ENCODE assay signal across 28 cellular contexts in the genomic region with DNA sequence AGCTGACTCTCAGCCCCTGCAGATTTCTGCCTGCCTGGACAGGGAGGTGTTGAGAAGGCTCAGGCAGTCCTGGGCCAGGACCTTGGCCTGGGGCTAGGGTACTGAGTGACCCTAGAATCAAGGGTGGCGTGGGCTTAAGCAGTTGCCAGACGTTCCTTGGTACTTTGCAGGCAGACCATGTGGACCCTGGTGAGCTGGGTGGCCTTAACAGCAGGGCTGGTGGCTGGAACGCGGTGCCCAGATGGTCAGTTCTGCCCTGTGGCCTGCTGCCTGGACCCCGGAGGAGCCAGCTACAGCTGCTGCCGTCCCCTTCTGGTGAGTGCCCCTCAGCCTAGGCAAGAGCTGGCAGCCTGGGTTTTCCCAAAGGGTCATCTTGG. TPM values are rescaled to one million over a fixed set of nuclear protein-coding genes. Genes with fewer than 3 reads are reported as not detected.
DNase-seq lines count a peak whose midpoint lies in the region; ATAC-seq, FAIRE-seq and TF ChIP-seq lines count a peak whose summit lies in the region.
"Had no signal": no experiment of that assay in that cellular context is flagged by ENCODE, and none has a peak within 500 bp of the region (broad histone marks: within the 10 kb centered on the region; RNA-seq: fewer than 3 reads in every experiment).

No MANE protein-coding gene starts in this region.

- intact Hi-C loops in spleen (cut with DNase I; ENCODE audit: low total_unique reads): no loop called here
- intact Hi-C loops in gastrocnemius medialis (cut with DNase I; ENCODE audit: low total_unique reads): loop anchor here (5.0 kb wide), 1 partner anchor 137 kb away; no protein-coding TSS in a partner anchor

- no peaks in the 10 kb centered on the region for H3K36me3 Mint-ChIP-seq in IgD-negative memory B cell
- peaks cover 2% of the 10 kb centered on the region for H3K36me3 Mint-ChIP-seq in T-helper 17 cell (ENCODE audit: low read depth)

- H3K27me3 ChIP-seq in H1 (replicated peaks in 1 of 4; ENCODE audit: control insufficient read depth in 3 of 4, extremely low read depth in 1 of 4, insufficient read depth in 3 of 4, low read length in 3 of 4) (no peaks in the 10 kb centered on the region; a peak in 4 of 7 replicates), spleen (replicated peaks in 1 of 7) (peaks cover 0 to 5% (median 0%) of the 10 kb centered on the region in 7 donors), gastrocnemius medialis (no peaks in the 10 kb centered on the region)
- H3K27me3 ChIP-seq: hepatocyte, SJSA1, tibial nerve had no signal

- no peak for TF ChIP-seq EP300 in H1 (IDR thresholded peaks at IDR 0.05; ENCODE audit: borderline replicate concordance in 1 of 2, low read depth in 2 of 2, low read length in 2 of 2)

- no peak overlapping the region for H2BK20ac ChIP-seq in H1 (ENCODE audit: low read length)

- no peak overlapping the region for H2BK120ac ChIP-seq in H1 (replicated peaks; ENCODE audit: low read depth, low read length)

- H3K79me2 ChIP-seq in H1 (ENCODE audit: control insufficient read depth in 1 of 2, insufficient read depth in 2 of 2, low read length in 2 of 2): peaks cover 0 to 3% of the 10 kb centered on the region in 2 experiments; a peak in 1 of 4 replicates

- POLR2A ChIA-PET in H1 (lab: Charles Lee; ENCODE audit: partially characterized antibody): interaction anchor here (0.8 kb wide), 1 partner anchor 23 kb away, joined by 3 read pairs; no protein-coding TSS in a partner anchor

- TF ChIP-seq CTCF in H1 (IDR thresholded peaks at IDR 0.05; ENCODE audit: control extremely low read depth in 1 of 3, insufficient read depth in 1 of 3, low read depth in 1 of 3, low read length in 3 of 3): no peak
- TF ChIP-seq CTCF in spleen (IDR thresholded peaks at IDR 0.05 in 8 of 11, conservative IDR thresholded peaks at IDR 0.05 in 3 of 11): no peak
- TF ChIP-seq CTCF in gastrocnemius medialis (IDR thresholded peaks at IDR 0.05 in 4 of 5, conservative IDR thresholded peaks at IDR 0.05 in 1 of 5): no peak

- peaks cover 4 to 22% of the 10 kb centered on the region in 2 experiments for H4K20me1 ChIP-seq in H1 (replicated peaks in 1 of 2; ENCODE audit: control insufficient read depth in 1 of 2, insufficient read depth in 2 of 2, low read length in 2 of 2)

- 0 out of 2 replicates have a peak overlapping the region, but pooled peaks have one; percentile 18 for H4K8ac ChIP-seq in H1 (ENCODE audit: extremely low read depth, insufficient read depth, low read length)

- H3K4me1 Mint-ChIP-seq in IgD-negative memory B cell (peaks cover 31 to 41% (median 37%) of the 10 kb centered on the region in 3 donors), T-helper 17 cell (peaks cover 32% of the 10 kb centered on the region)

- peak overlapping the region in 2 of 3 donors; percentile 92 to 94 for H3K27ac Mint-ChIP-seq in IgD-negative memory B cell
- no peak overlapping the region for H3K27ac Mint-ChIP-seq in T-helper 17 cell
- H3K27ac Mint-ChIP-seq: activated CD4-positive, alpha-beta memory T cell treated with anti-CD3 and anti-CD28 coated beads for 36 hours; activated naive CD4-positive, alpha-beta T cell treated with anti-CD3 and anti-CD28 coated beads, Interleukin-2, amount 10 ng/mL, durations not matched to agents 7 days and 5 days had no signal

- no peak overlapping the region for H2AFZ ChIP-seq in H1 (ENCODE audit: low read length)
- H2AFZ ChIP-seq: hepatocyte had no signal

- FAIRE-seq in H1 (lab: Jason Lieb, UNC): no peak
- FAIRE-seq: RCC 7860 had no signal

- CTCF ChIA-PET in H1 (lab: Charles Lee; ENCODE audit: partially characterized antibody): interaction anchor here (0.6 to 5.6 kb wide), 6 partner anchors 13 to 846 kb away, joined by 3 to 62 read pairs (median 17); partner anchors contain the start of gene FAM171A2

- H3K4me3 ChIP-seq in H1 (ENCODE audit: extremely low read depth in 1 of 4, insufficient read depth in 2 of 4, low read depth in 3 of 4, low read length in 4 of 4): no peak overlapping the region
- peak overlapping the region in 2 of 8 donors; percentile 1 to 97 for H3K4me3 ChIP-seq in spleen
- H3K4me3 ChIP-seq in gastrocnemius medialis: no peak overlapping the region
- H3K4me3 ChIP-seq: hepatocyte, SJSA1, tibial nerve had no signal

- WGBS in H1 (ENCODE audit: extremely low coverage in 1 of 2, insufficient coverage in 1 of 2, insufficient read length in 1 of 2, insufficient replicate concordance in 2 of 2, low coverage in 1 of 2, low lambda C conversion rate in 2 of 2, missing lambda C conversion rate in 1 of 2), 2 experiments: 82% methylated on average over 6 of the region's 6 CpGs; no CpG with 5 or more reads in 1 of the 2 experiments
- WGBS in spleen, 5 donors: 58 to 98% (median 78%) methylated on average over 2 to 6 of the region's 6 CpGs

- H3K36me3 ChIP-seq in H1 (ENCODE audit: control insufficient read depth in 2 of 4, insufficient read depth in 4 of 4, low read length in 3 of 4) (peaks cover 0 to 3% (median under 1%) of the 10 kb centered on the region in 4 experiments; a peak in 3 of 8 replicates), spleen (peaks cover 0 to 54% (median 44%) of the 10 kb centered on the region in 6 donors), gastrocnemius medialis (peaks cover 0 to 36% of the 10 kb centered on the region in 2 donors)

- peak; percentile 15 for DNase-seq in D341Med (ENCODE audit: low spot score)
- DNase-seq in H1 (ENCODE audit: low read depth in 1 of 2, low spot score in 2 of 2): no peak
- DNase-seq in spleen: no peak
- DNase-seq in ecto neural progenitor cell (ENCODE audit: low spot score): no peak
- no peak for DNase-seq in T-helper 17 cell
- DNase-seq in gastrocnemius medialis: no peak
- DNase-seq: ACHN; activated CD4-positive, alpha-beta memory T cell treated with anti-CD3 and anti-CD28 coated beads for 36 hours; activated CD8-positive, alpha-beta memory T cell treated with anti-CD3 and anti-CD28 coated beads, Interleukin-2, amount 50 U/mL, for 48 hours; activated naive CD4-positive, alpha-beta T cell treated with anti-CD3 and anti-CD28 coated beads, Interleukin-2, amount 10 ng/mL, durations not matched to agents 7 days and 5 days; COR-L47; DMS79; effector CD8-positive, alpha-beta T cell; erythroblast; foreskin melanocyte; HFFc6; left colon; NCI-H1048; NCI-H187; NCI-H526 treated with DMSO at 0.1 percent for 48 hours; stimulated activated CD8-positive, alpha-beta memory T cell treated with anti-CD3 and anti-CD28 coated beads, Interleukin-4, amount 100 ng/mL, for 48 hours; T-helper 1 cell had no signal

- no peaks in the 10 kb centered on the region for H3K27me3 Mint-ChIP-seq in IgD-negative memory B cell
- H3K27me3 Mint-ChIP-seq in T-helper 17 cell: no peaks in the 10 kb centered on the region
- H3K27me3 Mint-ChIP-seq: activated CD4-positive, alpha-beta memory T cell treated with anti-CD3 and anti-CD28 coated beads for 36 hours had no signal

- no peak overlapping the region for H4K91ac ChIP-seq in H1 (replicated peaks; ENCODE audit: insufficient read length, low read length)

- H3K4me2 ChIP-seq in H1 (ENCODE audit: insufficient read depth in 1 of 2, low read depth in 2 of 2, low read length in 2 of 2): no peak overlapping the region
- H3K4me2 ChIP-seq: hepatocyte had no signal

- no peak overlapping the region for H3K9ac ChIP-seq in H1 (replicated peaks in 1 of 4; ENCODE audit: extremely low read depth in 1 of 4, low read depth in 3 of 4, low read length in 3 of 4)

- peaks cover 7% of the 10 kb centered on the region; the same call in 1 of the 2 replicates for H3K23me2 ChIP-seq in H1 (ENCODE audit: low read depth, low read length)

- H2AK5ac ChIP-seq in H1 (ENCODE audit: low read depth, low read length): no peak overlapping the region

- no peak overlapping the region for H2BK12ac ChIP-seq in H1 (ENCODE audit: low read depth, low read length)

- peaks cover 0 to 7% (median 5%) of the 10 kb centered on the region in 4 experiments; a peak in 4 of 7 replicates for H3K4me1 ChIP-seq in H1 (replicated peaks in 1 of 4; ENCODE audit: control insufficient read depth in 3 of 4, insufficient read depth in 4 of 4, low read length in 3 of 4)
- peaks cover 36 to 93% (median 75%) of the 10 kb centered on the region in 6 donors for H3K4me1 ChIP-seq in spleen
- H3K4me1 ChIP-seq in gastrocnemius medialis: peaks cover 7 to 8% of the 10 kb centered on the region in 2 donors

- H3K79me1 ChIP-seq in H1 (ENCODE audit: low read depth, low read length): no peaks in the 10 kb centered on the region

- ATAC-seq in T-helper 17 cell (no peak), gastrocnemius medialis (no peak)
- ATAC-seq: activated CD4-positive, CD25-positive, alpha-beta regulatory T cell treated with anti-CD3 and anti-CD28 coated beads, Interleukin-2, amount 50 U/mL, for 24 hours; left colon had no signal

- TF ChIP-seq POLR2A in H1 (IDR thresholded peaks at IDR 0.05; ENCODE audit: control extremely low read depth in 1 of 2, low read depth in 2 of 2, low read length in 2 of 2) (no peak), spleen (IDR thresholded peaks at IDR 0.05) (no peak), gastrocnemius medialis (IDR thresholded peaks at IDR 0.05) (no peak)

- in situ Hi-C loops in gastrocnemius medialis (cut with MboI; ENCODE audit: low sequenced_read_pairs in 4 of 4): no loop called here

- H3K56ac ChIP-seq in H1 (replicated peaks; ENCODE audit: insufficient read length, low read depth, low read length): no peak overlapping the region

- H3K18ac ChIP-seq in H1 (ENCODE audit: extremely low read depth, low read length): no peak overlapping the region

- H3K4ac ChIP-seq in H1 (replicated peaks; ENCODE audit: insufficient read length, low read depth, low read length): no peak overlapping the region

- no peak overlapping the region for H3K27ac ChIP-seq in H1 (ENCODE audit: low read depth, low read length)
- H3K27ac ChIP-seq in spleen: peak overlapping the region in 6 of 8 donors; percentile 54 to 97 (median 94)
- H3K27ac ChIP-seq in gastrocnemius medialis: no peak overlapping the region
- H3K27ac ChIP-seq: hepatocyte, SJSA1, tibial nerve had no signal

- TF ChIP-seq RAD21 in H1 (IDR thresholded peaks at IDR 0.05 in 1 of 2, conservative IDR thresholded peaks at IDR 0.05 in 1 of 2; ENCODE audit: low read depth in 2 of 2, low read length in 2 of 2): no peak

- no peak overlapping the region for H4K5ac ChIP-seq in H1 (ENCODE audit: insufficient read length, low read depth, low read length)

- H3K9me3 ChIP-seq in H1 (ENCODE audit: insufficient read depth in 2 of 2, low read depth in 1 of 2, low read length in 1 of 2) (no peaks in the 10 kb centered on the region), spleen (no peaks in the 10 kb centered on the region), T-helper 17 cell (ENCODE audit: control insufficient read depth, low read length, poor library complexity, severe bottlenecking) (no peaks in the 10 kb centered on the region), gastrocnemius medialis (no peaks in the 10 kb centered on the region)
- H3K9me3 ChIP-seq: SJSA1, tibial nerve had no signal

- no peak overlapping the region for H2BK15ac ChIP-seq in H1 (ENCODE audit: low read length)

- peak overlapping the region in 2 of 4 donors; percentile 72 to 99 for H3K4me3 Mint-ChIP-seq in IgD-negative memory B cell
- H3K4me3 Mint-ChIP-seq in T-helper 17 cell: no peak overlapping the region
- H3K4me3 Mint-ChIP-seq: activated CD4-positive, alpha-beta memory T cell treated with anti-CD3 and anti-CD28 coated beads for 36 hours; activated naive CD4-positive, alpha-beta T cell treated with anti-CD3 and anti-CD28 coated beads, Interleukin-2, amount 10 ng/mL, durations not matched to agents 7 days and 5 days; HFFc6 had no signal

- H3K23ac ChIP-seq in H1 (ENCODE audit: insufficient read length): no peak overlapping the region

- H3K14ac ChIP-seq in H1 (ENCODE audit: insufficient read length): no peak overlapping the region

- H3K9me3 Mint-ChIP-seq in IgD-negative memory B cell: no peaks in the 10 kb centered on the region
- H3K9me3 Mint-ChIP-seq: activated CD4-positive, alpha-beta memory T cell treated with anti-CD3 and anti-CD28 coated beads for 36 hours; activated naive CD4-positive, alpha-beta T cell treated with anti-CD3 and anti-CD28 coated beads, Interleukin-2, amount 10 ng/mL, durations not matched to agents 7 days and 5 days; HFFc6 had no signal

- no peak overlapping the region; the same call in 1 of the 2 replicates for H2BK5ac ChIP-seq in H1 (ENCODE audit: low read depth, low read length)

RNA-seq across cellular contexts. Expression of gene GRN, which starts 3.9 kb away (rescaled TPM):
- polyA plus RNA-seq in IgD-negative memory B cell (219 TPM), H1 (2011; rRNA removed) (387 and 526 TPM in 2 replicates), spleen (100 to 1,000 TPM; 135 to 237 (median 166) TPM)
- total RNA-seq in H1 (2021; fragmentation: NEBNext Ultra II Directional; extraction: Animal tissue kit (Norgen Biotek cat#: 25700)): 108 and 117 TPM in 2 replicates
- 143 TPM for polyA plus RNA-seq in H1 (2011; cell fraction: cytosol; rRNA removed)
- polyA plus RNA-seq in H1 (2011; cell fraction: nucleus; rRNA removed): 360 TPM
- polyA plus RNA-seq in H1 (2012, experiment 1 of 2): 137 to 183 TPM (median 169 TPM) in 4 replicates
- polyA plus RNA-seq in H1 (2012, experiment 2 of 2): 165 TPM
- polyA plus RNA-seq in H1 (2013, experiment 1 of 2): 258 TPM
- 236 TPM for polyA plus RNA-seq in H1 (2013, experiment 2 of 2)
- 66.1 and 115 TPM in 2 replicates for polyA minus RNA-seq in H1 (2011; rRNA and poly(A)+ RNA removed)
- polyA minus RNA-seq in H1 (2011; cell fraction: cytosol; rRNA and poly(A)+ RNA removed): 135 TPM
- polyA minus RNA-seq in H1 (2011; cell fraction: nucleus; rRNA and poly(A)+ RNA removed): 88.4 TPM
- total RNA-seq in spleen (100 to 1,000 TPM; 503 to 896 (median 579) TPM), T-helper 17 cell (10 to 100 TPM; 31.7 to 47.7 TPM), gastrocnemius medialis (100 to 1,000 TPM in 2 of 4 donors, 10 to 100 TPM in 2; 64.2 to 111 (median 87.1) TPM)

RNA-seq across cellular contexts. Expression of gene FAM171A2, which starts 14.7 kb away (rescaled TPM):
- 0.06 TPM for polyA plus RNA-seq in IgD-negative memory B cell
- 23.9 and 24.1 TPM in 2 replicates for total RNA-seq in H1 (2021; fragmentation: NEBNext Ultra II Directional; extraction: Animal tissue kit (Norgen Biotek cat#: 25700))
- polyA plus RNA-seq in H1 (2011; rRNA removed): 21.9 and 31.8 TPM in 2 replicates
- 21.7 TPM for polyA plus RNA-seq in H1 (2011; cell fraction: cytosol; rRNA removed)
- polyA plus RNA-seq in H1 (2011; cell fraction: nucleus; rRNA removed): 37.0 TPM
- polyA plus RNA-seq in H1 (2012, experiment 1 of 2): 10.4 to 25.0 TPM (median 21.9 TPM) in 4 replicates
- 11.7 TPM for polyA plus RNA-seq in H1 (2012, experiment 2 of 2)
- 15.4 TPM for polyA plus RNA-seq in H1 (2013, experiment 1 of 2)
- polyA plus RNA-seq in H1 (2013, experiment 2 of 2): 15.9 TPM
- polyA minus RNA-seq in H1 (2011; rRNA and poly(A)+ RNA removed): 14.7 and 17.9 TPM in 2 replicates
- 22.5 TPM for polyA minus RNA-seq in H1 (2011; cell fraction: cytosol; rRNA and poly(A)+ RNA removed)
- 24.7 TPM for polyA minus RNA-seq in H1 (2011; cell fraction: nucleus; rRNA and poly(A)+ RNA removed)
- total RNA-seq in spleen: 1 to 10 TPM in 2 of 7 donors, under 1 TPM in 5; 0.60 to 2.5 (median 0.69) TPM
- under 1 TPM; 0.11 to 0.42 (median 0.33) TPM for polyA plus RNA-seq in spleen
- total RNA-seq in T-helper 17 cell: under 1 TPM; 0.07 to 0.31 TPM
- total RNA-seq in gastrocnemius medialis: under 1 TPM in 3 of 4 donors, not detected in 1; 0.10 to 0.47 (median 0.23) TPM

RNA-seq across cellular contexts. Expression of gene SLC25A39, which starts 24.4 kb away (rescaled TPM):
- polyA plus RNA-seq in IgD-negative memory B cell (135 TPM), H1 (2011; rRNA removed) (291 and 408 TPM in 2 replicates), spleen (100 to 1,000 TPM; 101 to 204 (median 132) TPM)
- total RNA-seq in H1 (2021; fragmentation: NEBNext Ultra II Directional; extraction: Animal tissue kit (Norgen Biotek cat#: 25700)): 189 and 200 TPM in 2 replicates
- 282 TPM for polyA plus RNA-seq in H1 (2011; cell fraction: cytosol; rRNA removed)
- 575 TPM for polyA plus RNA-seq in H1 (2011; cell fraction: nucleus; rRNA removed)
- polyA plus RNA-seq in H1 (2012, experiment 1 of 2): 156 to 250 TPM (median 229 TPM) in 4 replicates
- 230 TPM for polyA plus RNA-seq in H1 (2012, experiment 2 of 2)
- polyA plus RNA-seq in H1 (2013, experiment 1 of 2): 181 TPM
- polyA plus RNA-seq in H1 (2013, experiment 2 of 2): 173 TPM
- 74.8 and 88.3 TPM in 2 replicates for polyA minus RNA-seq in H1 (2011; rRNA and poly(A)+ RNA removed)
- polyA minus RNA-seq in H1 (2011; cell fraction: cytosol; rRNA and poly(A)+ RNA removed): 85.4 TPM
- 119 TPM for polyA minus RNA-seq in H1 (2011; cell fraction: nucleus; rRNA and poly(A)+ RNA removed)
- total RNA-seq in spleen (100 to 1,000 TPM in 4 of 7 donors, 10 to 100 TPM in 3; 76.1 to 214 (median 104) TPM), T-helper 17 cell (10 to 100 TPM; 75.9 to 76.5 TPM), gastrocnemius medialis (10 to 100 TPM; 36.7 to 44.2 (median 38.4) TPM)

RNA-seq across cellular contexts. Expression of gene ITGA2B, which starts 40.5 kb away (rescaled TPM):
- polyA plus RNA-seq in IgD-negative memory B cell (3.0 TPM), H1 (2011; rRNA removed) (6.9 and 12.4 TPM in 2 replicates), spleen (1 to 10 TPM in 2 of 3 donors, under 1 TPM in 1; 0.93 to 2.3 (median 1.7) TPM)
- total RNA-seq in H1 (2021; fragmentation: NEBNext Ultra II Directional; extraction: Animal tissue kit (Norgen Biotek cat#: 25700)): 11.3 and 12.3 TPM in 2 replicates
- polyA plus RNA-seq in H1 (2011; cell fraction: cytosol; rRNA removed): 11.4 TPM
- polyA plus RNA-seq in H1 (2011; cell fraction: nucleus; rRNA removed): 59.9 TPM
- polyA plus RNA-seq in H1 (2012, experiment 1 of 2): 9.1 to 21.1 TPM (median 16.5 TPM) in 4 replicates
- 7.0 TPM for polyA plus RNA-seq in H1 (2012, experiment 2 of 2)
- 8.8 TPM for polyA plus RNA-seq in H1 (2013, experiment 1 of 2)
- 6.7 TPM for polyA plus RNA-seq in H1 (2013, experiment 2 of 2)
- polyA minus RNA-seq in H1 (2011; rRNA and poly(A)+ RNA removed): 5.8 and 5.9 TPM in 2 replicates
- polyA minus RNA-seq in H1 (2011; cell fraction: cytosol; rRNA and poly(A)+ RNA removed): 6.3 TPM
- 16.0 TPM for polyA minus RNA-seq in H1 (2011; cell fraction: nucleus; rRNA and poly(A)+ RNA removed)
- total RNA-seq in spleen (10 to 100 TPM; 11.3 to 36.7 (median 23.7) TPM), T-helper 17 cell (100 to 1,000 TPM in 1 of 2 donors, 1 to 10 TPM in 1; 8.9 to 297 TPM), gastrocnemius medialis (under 1 TPM in 1 of 4 donors, not detected in 3; 0.33 TPM)

RNA-seq across cellular contexts. Expression of gene RUNDC3A, which starts 40.6 kb away (rescaled TPM):
- polyA plus RNA-seq in IgD-negative memory B cell: not detected
- 6.1 and 6.4 TPM in 2 replicates for total RNA-seq in H1 (2021; fragmentation: NEBNext Ultra II Directional; extraction: Animal tissue kit (Norgen Biotek cat#: 25700))
- 13.8 and 15.6 TPM in 2 replicates for polyA plus RNA-seq in H1 (2011; rRNA removed)
- 11.9 TPM for polyA plus RNA-seq in H1 (2011; cell fraction: cytosol; rRNA removed)
- polyA plus RNA-seq in H1 (2011; cell fraction: nucleus; rRNA removed): 23.7 TPM
- polyA plus RNA-seq in H1 (2012, experiment 1 of 2): 4.5 to 8.2 TPM (median 6.2 TPM) in 4 replicates
- polyA plus RNA-seq in H1 (2012, experiment 2 of 2): 5.1 TPM
- polyA plus RNA-seq in H1 (2013, experiment 1 of 2): 4.7 TPM
- polyA plus RNA-seq in H1 (2013, experiment 2 of 2): 4.5 TPM
- 3.8 and 4.3 TPM in 2 replicates for polyA minus RNA-seq in H1 (2011; rRNA and poly(A)+ RNA removed)
- 6.8 TPM for polyA minus RNA-seq in H1 (2011; cell fraction: cytosol; rRNA and poly(A)+ RNA removed)
- polyA minus RNA-seq in H1 (2011; cell fraction: nucleus; rRNA and poly(A)+ RNA removed): 3.4 TPM
- total RNA-seq in spleen: 10 to 100 TPM in 1 of 7 donors, 1 to 10 TPM in 5, under 1 TPM in 1; 0.95 to 12.5 (median 2.0) TPM
- polyA plus RNA-seq in spleen: 10 to 100 TPM in 1 of 3 donors, 1 to 10 TPM in 1, under 1 TPM in 1; 0.48 to 14.6 (median 1.2) TPM
- total RNA-seq in T-helper 17 cell: under 1 TPM; 0.37 to 0.55 TPM
- not detected for total RNA-seq in gastrocnemius medialis
- total RNA-seq: activated CD4-positive, alpha-beta memory T cell treated with anti-CD3 and anti-CD28 coated beads for 36 hours; SJSA1; tibial nerve had no signal

Comparison
In these comparisons a context has a peak if more than half of its experiments do, and no peak if none do; other contexts are left out.
1. H3K27ac ChIP-seq: peak in spleen (6 of 8); none in H1 (single experiment) and gastrocnemius medialis (0 of 4).